ENCODE assay signal across 21 cellular contexts in the genomic region with DNA sequence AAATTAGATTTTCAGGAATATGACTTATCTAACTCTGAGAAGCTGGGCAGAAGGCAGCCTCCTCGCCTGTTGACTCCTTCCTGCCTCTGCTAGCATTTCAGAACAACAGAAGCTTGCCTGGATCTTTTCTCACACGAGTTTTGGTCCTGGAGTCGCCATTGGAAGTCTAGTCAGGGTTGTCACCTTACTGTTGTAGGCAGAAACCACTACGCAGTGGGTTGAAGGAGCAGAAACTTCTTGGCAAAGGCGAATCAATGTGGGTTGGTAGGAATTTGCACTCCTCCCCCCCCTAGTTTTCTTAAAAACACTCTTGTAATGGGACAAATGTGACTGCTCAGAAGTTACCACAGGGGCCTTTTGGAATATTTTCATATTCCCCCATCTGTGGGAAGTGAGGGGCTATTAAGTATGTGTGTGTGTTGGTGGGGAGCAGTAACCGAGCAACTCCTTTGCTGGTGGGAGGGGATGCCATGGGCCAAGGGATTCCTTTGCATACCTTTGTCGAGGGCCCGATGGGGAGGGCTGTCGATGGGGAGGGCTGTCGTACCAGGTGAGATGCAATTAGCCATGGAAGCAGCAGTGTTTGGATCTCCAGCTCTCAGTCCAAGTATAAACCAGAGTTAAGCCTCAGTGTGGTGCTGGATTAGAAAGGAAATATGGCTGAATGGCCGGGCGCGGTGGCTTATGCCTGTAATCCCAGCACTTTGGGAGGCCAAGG.
A peak's percentile ranks its signal among the peaks of the same experiment; 100 is the strongest.
DNase-seq lines count a peak whose midpoint lies in the region; TF ChIP-seq lines count a peak whose summit lies in the region.
"Had no signal": no experiment of that assay in that cellular context is flagged by ENCODE, and none has a peak within 500 bp of the region (broad histone marks: within the 10 kb centered on the region; RNA-seq: fewer than 3 reads in every experiment).

No MANE protein-coding gene starts in this region.

- H3K36me3 ChIP-seq in Caco-2 (ENCODE audit: control insufficient read depth, insufficient read depth, low read length) (no peaks in the 10 kb centered on the region), NT2/D1 (ENCODE audit: insufficient read depth, insufficient read length, low read length) (no peaks in the 10 kb centered on the region)
- no peaks in the 10 kb centered on the region for H3K36me3 ChIP-seq in CD8-positive, alpha-beta memory T cell (ENCODE audit: insufficient read depth, low read length)
- H3K36me3 ChIP-seq: spleen, vagina had no signal

- no peak overlapping the region for H3K4me3 ChIP-seq in Caco-2 (ENCODE audit: low read depth, low read length)
- peak overlapping the region; percentile 40 for H3K4me3 ChIP-seq in NT2/D1 (ENCODE audit: insufficient read length, low read depth)
- no peak overlapping the region for H3K4me3 ChIP-seq in CD8-positive, alpha-beta memory T cell (ENCODE audit: low read length)
- H3K4me3 ChIP-seq: mucosa of descending colon, spleen, vagina had no signal

- H3K27ac ChIP-seq in CD8-positive, alpha-beta memory T cell (ENCODE audit: low read depth, low read length) = no peak overlapping the region
- H3K27ac ChIP-seq: HL-60, spleen, vagina had no signal

- H3K9me3 Mint-ChIP-seq in Caco-2 (ENCODE audit: unreplicated experiment) (no peaks in the 10 kb centered on the region), endothelial cell (ENCODE audit: unreplicated experiment) (no peaks in the 10 kb centered on the region)
- H3K9me3 Mint-ChIP-seq in CD8-positive, alpha-beta memory T cell = no peaks in the 10 kb centered on the region

- H3K27me3 Mint-ChIP-seq in Caco-2 (ENCODE audit: insufficient read depth, unreplicated experiment) (no peaks in the 10 kb centered on the region), endothelial cell (ENCODE audit: unreplicated experiment) (peaks cover 1% of the 10 kb centered on the region)
- peaks cover 5 to 21% of the 10 kb centered on the region in 2 donors for H3K27me3 Mint-ChIP-seq in CD8-positive, alpha-beta memory T cell

- DNase-seq in Caco-2 (no peak), NT2/D1 (ENCODE audit: low read depth, low spot score) (no peak), endothelial cell (ENCODE audit: low spot score) (no peak), midbrain (lab: John Stamatoyannopoulos, UW) (peak; percentile 56), NCI-H748 (lab: John Stamatoyannopoulos, UW; ENCODE audit: unreplicated experiment) (no peak), H4 (ENCODE audit: low spot score) (no peak)
- no peak for DNase-seq in stimulated activated CD4-positive, alpha-beta T cell treated with anti-CD3 and anti-CD28 coated beads, Interleukin-4, amount 100 ng/mL, for 24 hours
- no peak for DNase-seq in CD8-positive, alpha-beta memory T cell
- DNase-seq: 8988T; activated CD4-positive, alpha-beta T cell treated with anti-CD3 and anti-CD28 coated beads, Interleukin-2, amount 50 U/mL, for 4 hours; activated gamma-delta T cell; AML-193; mucosa of descending colon; NCI-H146; NCI-H2171 treated with DMSO at 0.1 percent for 48 hours; NCI-H774; PC-3; SHP77; spleen had no signal

- CTCF ChIA-PET in Caco-2 (lab: Charles Lee) = no interaction called here
- CTCF ChIA-PET in CD8-positive, alpha-beta memory T cell (lab: Charles Lee) = no interaction called here

- peak overlapping the region; percentile 79 for H3K27ac Mint-ChIP-seq in Caco-2 (ENCODE audit: unreplicated experiment)
- H3K27ac Mint-ChIP-seq in endothelial cell (ENCODE audit: unreplicated experiment) = peak overlapping the region; percentile 25
- no peak overlapping the region for H3K27ac Mint-ChIP-seq in CD8-positive, alpha-beta memory T cell

- H3K4me3 Mint-ChIP-seq in Caco-2 (ENCODE audit: unreplicated experiment) = no peak overlapping the region
- H3K4me3 Mint-ChIP-seq in endothelial cell (ENCODE audit: unreplicated experiment) = no peak overlapping the region
- H3K4me3 Mint-ChIP-seq in CD8-positive, alpha-beta memory T cell = no peak overlapping the region

- H3K4me1 Mint-ChIP-seq in Caco-2 (ENCODE audit: low read depth, unreplicated experiment) (peaks cover 17% of the 10 kb centered on the region), endothelial cell (ENCODE audit: unreplicated experiment) (peaks cover 24% of the 10 kb centered on the region)
- no peaks in the 10 kb centered on the region for H3K4me1 Mint-ChIP-seq in CD8-positive, alpha-beta memory T cell

- H3K9ac ChIP-seq in NT2/D1 (ENCODE audit: insufficient read length, low read depth) = peak overlapping the region; percentile 27

- intact Hi-C loops in Caco-2 (cut with micrococcal nuclease; ENCODE audit: unreplicated experiment) = no loop called here

- no TSS peak for BruUV-seq in Caco-2 (replicated peaks; lab: Mats Ljungman, UMichigan)

- POLR2A ChIA-PET in Caco-2 (lab: Charles Lee) = no interaction called here
- POLR2A ChIA-PET in CD8-positive, alpha-beta memory T cell (lab: Charles Lee) = no interaction called here

- H3K36me3 Mint-ChIP-seq in Caco-2 (ENCODE audit: insufficient read depth, unreplicated experiment) (peaks cover 10% of the 10 kb centered on the region), endothelial cell (ENCODE audit: low read depth, unreplicated experiment) (peaks cover 5% of the 10 kb centered on the region)
- H3K36me3 Mint-ChIP-seq in CD8-positive, alpha-beta memory T cell = no peaks in the 10 kb centered on the region

- TF ChIP-seq CTCF in Caco-2 (IDR thresholded peaks at IDR 0.05; ENCODE audit: insufficient read depth in 1 of 2, low read depth in 1 of 2, low read length in 1 of 2, severe bottlenecking in 1 of 2, unreplicated experiment in 1 of 2) (no peak), endothelial cell (IDR thresholded peaks at IDR 0.05; ENCODE audit: unreplicated experiment) (no peak)

- H3K9me3 ChIP-seq in Caco-2 = no peaks in the 10 kb centered on the region
- H3K9me3 ChIP-seq in NT2/D1 (ENCODE audit: insufficient read depth, low read length) = no peaks in the 10 kb centered on the region
- no peaks in the 10 kb centered on the region for H3K9me3 ChIP-seq in CD8-positive, alpha-beta memory T cell (ENCODE audit: low read length)
- H3K9me3 ChIP-seq: mucosa of descending colon, spleen, vagina had no signal

- H3K4me1 ChIP-seq in Caco-2 (no peaks in the 10 kb centered on the region), NT2/D1 (ENCODE audit: insufficient read depth, insufficient read length) (no peaks in the 10 kb centered on the region)
- H3K4me1 ChIP-seq in CD8-positive, alpha-beta memory T cell (ENCODE audit: insufficient read depth, low read length) = no peaks in the 10 kb centered on the region
- H3K4me1 ChIP-seq: spleen, vagina had no signal

- H3K27me3 ChIP-seq in Caco-2 (replicated peaks; ENCODE audit: control insufficient read depth, insufficient read depth, low read length) (no peaks in the 10 kb centered on the region), NT2/D1 (ENCODE audit: insufficient read depth, insufficient read length) (no peaks in the 10 kb centered on the region)
- no peaks in the 10 kb centered on the region for H3K27me3 ChIP-seq in CD8-positive, alpha-beta memory T cell (ENCODE audit: insufficient read depth, low read length, poor library complexity, severe bottlenecking)
- H3K27me3 ChIP-seq: spleen, vagina had no signal

Comparison
In these comparisons a context has a peak if more than half of its experiments do, and no peak if none do; other contexts are left out.
1. H3K27ac Mint-ChIP-seq: peak in Caco-2 (single experiment) and endothelial cell (single experiment); none in CD8-positive, alpha-beta memory T cell (0 of 8).